8 cellular contexts compared by ENCODE assay signal in genomic region chr1:31955917-31956736, GRCh38. TPM values are rescaled to one million over a fixed set of nuclear protein-coding genes. Genes with fewer than 3 reads are reported as not detected.
DNase-seq lines count a peak whose midpoint lies in the region; ATAC-seq and TF ChIP-seq lines count a peak whose summit lies in the region.

No MANE protein-coding gene starts in this region.

- in situ Hi-C loops in astrocyte of the spinal cord (cut with HindIII; ENCODE audit: low sequenced_read_pairs), result no loop called here

- H3K4me3 ChIP-seq in AG09309 (ENCODE audit: control insufficient read depth, low read depth, low read length) (peak overlapping the region; percentile 3), astrocyte of the spinal cord (ENCODE audit: low read depth, low read length) (no peak overlapping the region)

- ATAC-seq in HG03565 (IDR thresholded peaks at IDR 0.05; ENCODE audit: unreplicated experiment), result peak; percentile 78
- no peak for ATAC-seq in HG03521 (IDR thresholded peaks at IDR 0.05; ENCODE audit: unreplicated experiment)

- peak overlapping the region; percentile 22 to 75 (median 70) for H3K4me3 Mint-ChIP-seq in immature natural killer cell

- H3K36me3 Mint-ChIP-seq in immature natural killer cell, result no peaks in the 10 kb centered on the region

- DNase-seq in AG09309 (ENCODE audit: low read depth) (peak; percentile 99), GM19238 (ENCODE audit: insufficient read length, low spot score) (peak; percentile 60), T1000 (lab: John Stamatoyannopoulos, UW) (peak; percentile 88), astrocyte of the spinal cord (ENCODE audit: low read depth, low spot score) (peak; percentile 99), immature natural killer cell (peak; percentile 68 to 72 (median 70))
- peak; percentile 70 for DNase-seq in stimulated activated CD4-positive, alpha-beta T cell treated with anti-CD3 and anti-CD28 coated beads, Interleukin-12 subunit alpha, Interleukin-12 subunit beta, amount 100 ng/mL, for 4 hours

- no peaks in the 10 kb centered on the region for H3K9me3 Mint-ChIP-seq in immature natural killer cell

- peaks cover 51 to 64% of the 10 kb centered on the region in 2 donors for H3K4me1 Mint-ChIP-seq in immature natural killer cell

- TF ChIP-seq CTCF in AG09309 (IDR thresholded peaks at IDR 0.05; ENCODE audit: control insufficient read depth, insufficient read depth, low read depth, low read length, missing control alignments) (peak; percentile 62), astrocyte of the spinal cord (IDR thresholded peaks at IDR 0.05; ENCODE audit: low read depth, low read length) (peak; percentile 58)

- H3K27me3 Mint-ChIP-seq in immature natural killer cell (ENCODE audit: low read depth in 3 of 3), result peaks cover 0 to 3% (median 3%) of the 10 kb centered on the region in 3 donors

- H3K27ac Mint-ChIP-seq in immature natural killer cell, result peak overlapping the region; percentile 87 to 94 (median 90)

RNA-seq across cellular contexts. Expression of gene PTP4A2, which starts 18.0 kb away (rescaled TPM):
- 100 to 1,000 TPM; 300 to 552 (median 460) TPM for polyA plus RNA-seq in immature natural killer cell

RNA-seq across cellular contexts. Expression of gene KHDRBS1, which starts 57.5 kb away (rescaled TPM):
- 100 to 1,000 TPM in 1 of 3 donors, 10 to 100 TPM in 2; 74.0 to 121 (median 86.1) TPM for polyA plus RNA-seq in immature natural killer cell
